In genomic region chr9:2745560-2746380, GRCh38 we compare ENCODE assay signal across 25 cellular contexts. TPM values are rescaled to one million over a fixed set of nuclear protein-coding genes. Genes with fewer than 3 reads are reported as not detected.
DNase-seq lines count a peak whose midpoint lies in the region; ATAC-seq, FAIRE-seq and TF ChIP-seq lines count a peak whose summit lies in the region.
"Had no signal": no experiment of that assay in that cellular context is flagged by ENCODE, and none has a peak within 500 bp of the region (broad histone marks: within the 10 kb centered on the region; RNA-seq: fewer than 3 reads in every experiment).

No MANE protein-coding gene starts in this region.

- FAIRE-seq in bronchial epithelial cell (lab: Jason Lieb, UNC), result peak; percentile 70
- FAIRE-seq in small intestine (lab: Jason Lieb, UNC), result no peak
- FAIRE-seq: G401.6, GM19239 had no signal

- H3K79me2 ChIP-seq in GM23338 (replicated peaks; ENCODE audit: insufficient read depth) (no peaks in the 10 kb centered on the region), MM.1S (ENCODE audit: low read length) (no peaks in the 10 kb centered on the region)

- H3K9me2 ChIP-seq in GM23338 (ENCODE audit: insufficient read depth) (peaks cover 8% of the 10 kb centered on the region; the same call in 1 of the 2 replicates), MM.1S (replicated peaks; ENCODE audit: insufficient read depth, low read length) (no peaks in the 10 kb centered on the region)

- H3K4me3 Mint-ChIP-seq in GM23338, result no peak overlapping the region
- no peak overlapping the region for H3K4me3 Mint-ChIP-seq in nephron
- H3K4me3 Mint-ChIP-seq: activated CD4-positive, alpha-beta memory T cell treated with anti-CD3 and anti-CD28 coated beads, Interleukin-2, amount 10 ng/mL, durations not matched to agents 7 days and 5 days; naive thymus-derived CD4-positive, alpha-beta T cell had no signal

- DNase-seq in GM23338 (ENCODE audit: low spot score), result no peak
- peak; percentile 60 for DNase-seq in NT2/D1 (ENCODE audit: low read depth, low spot score)
- peak; percentile 32 for DNase-seq in bronchial epithelial cell (ENCODE audit: low read depth)
- DNase-seq in NCI-H226, result no peak
- DNase-seq in MM.1S, result no peak
- no peak for DNase-seq in NCI-H2029 treated with DMSO at 0.1 percent for 48 hours (lab: John Stamatoyannopoulos, UW)
- no peak for DNase-seq in small intestine
- DNase-seq: activated CD4-positive, alpha-beta memory T cell treated with anti-CD3 and anti-CD28 coated beads, Interleukin-2, amount 10 ng/mL, durations not matched to agents 7 days and 5 days; adrenal gland; effector memory CD4-positive, alpha-beta T cell; lower lobe of right lung; naive thymus-derived CD4-positive, alpha-beta T cell; NCI-H1092; NCI-H526 treated with DMSO at 0.1 percent for 48 hours; PC-9; stimulated activated CD4-positive, alpha-beta T cell treated with anti-CD3 and anti-CD28 coated beads, Interleukin-4, amount 100 ng/mL, for 24 hours; substantia nigra had no signal

- H3K9me3 ChIP-seq in NT2/D1 (ENCODE audit: insufficient read depth, low read length) (peaks cover 14% of the 10 kb centered on the region), MM.1S (replicated peaks; ENCODE audit: insufficient read depth, low read length) (no peaks in the 10 kb centered on the region), small intestine (ENCODE audit: control insufficient read depth, low read depth) (no peaks in the 10 kb centered on the region)
- H3K9me3 ChIP-seq: adrenal gland, lower lobe of right lung had no signal

- H3K27me3 Mint-ChIP-seq in GM23338 (ENCODE audit: insufficient read depth, low read depth, poor library complexity) (no peaks in the 10 kb centered on the region), nephron (ENCODE audit: low read depth) (no peaks in the 10 kb centered on the region)
- H3K27me3 Mint-ChIP-seq: activated CD4-positive, alpha-beta memory T cell treated with anti-CD3 and anti-CD28 coated beads, Interleukin-2, amount 10 ng/mL, durations not matched to agents 7 days and 5 days; naive thymus-derived CD4-positive, alpha-beta T cell had no signal

- H3K36me3 ChIP-seq in GM23338 (ENCODE audit: insufficient read depth) (peaks cover 4% of the 10 kb centered on the region), NT2/D1 (ENCODE audit: insufficient read depth, insufficient read length, low read length) (peaks cover 15% of the 10 kb centered on the region), bronchial epithelial cell (ENCODE audit: control insufficient read depth, insufficient read depth, low read length) (no peaks in the 10 kb centered on the region), MM.1S (replicated peaks; ENCODE audit: insufficient read depth, low read length) (no peaks in the 10 kb centered on the region), small intestine (ENCODE audit: control insufficient read depth in 2 of 2, insufficient read depth in 2 of 2, low read length in 2 of 2) (peaks cover 0 to 3% of the 10 kb centered on the region in 2 donors)
- H3K36me3 ChIP-seq: adrenal gland, lower lobe of right lung had no signal

- no peaks in the 10 kb centered on the region for H3K4me1 ChIP-seq in GM23338 (ENCODE audit: insufficient read depth)
- peaks cover 2% of the 10 kb centered on the region for H3K4me1 ChIP-seq in NT2/D1 (ENCODE audit: insufficient read depth, insufficient read length)
- no peaks in the 10 kb centered on the region for H3K4me1 ChIP-seq in MM.1S (ENCODE audit: low read length)
- no peaks in the 10 kb centered on the region for H3K4me1 ChIP-seq in small intestine (ENCODE audit: control insufficient read depth in 2 of 2, insufficient read depth in 1 of 2, low read depth in 1 of 2, low read length in 1 of 2)
- H3K4me1 ChIP-seq: adrenal gland, lower lobe of right lung had no signal

- ATAC-seq in GM23338, result peak; percentile 44; the same call in 2 of the 3 replicates
- ATAC-seq: HCT116; lower lobe of right lung; naive thymus-derived CD4-positive, alpha-beta T cell had no signal

- no peak overlapping the region for H2AFZ ChIP-seq in GM23338
- H2AFZ ChIP-seq in MM.1S (ENCODE audit: low read length), result no peak overlapping the region
- H2AFZ ChIP-seq: PC-9 had no signal

- 84 to 90% (median 87%) methylated on average over 9 of the region's 9 CpGs for WGBS in small intestine, 3 donors

- H4K20me1 ChIP-seq in GM23338 (replicated peaks; ENCODE audit: insufficient read depth) (0 out of 2 replicates have a peak, but pooled peaks cover 3% of the 10 kb centered on the region), MM.1S (ENCODE audit: insufficient read depth, low read length) (no peaks in the 10 kb centered on the region)

- H3K27me3 ChIP-seq in GM23338 (ENCODE audit: insufficient read depth) (no peaks in the 10 kb centered on the region), NT2/D1 (ENCODE audit: insufficient read depth, insufficient read length) (no peaks in the 10 kb centered on the region), bronchial epithelial cell (ENCODE audit: control insufficient read depth, insufficient read depth, low read length) (no peaks in the 10 kb centered on the region), MM.1S (replicated peaks; ENCODE audit: insufficient read depth, low read length) (no peaks in the 10 kb centered on the region), small intestine (ENCODE audit: control insufficient read depth in 2 of 2, insufficient read depth in 2 of 2, low read length in 2 of 2) (no peaks in the 10 kb centered on the region)
- H3K27me3 ChIP-seq: adrenal gland had no signal

- TF ChIP-seq CTCF in GM23338 (conservative IDR thresholded peaks at IDR 0.05; ENCODE audit: low read depth in 2 of 2), result no peak
- no peak for TF ChIP-seq CTCF in bronchial epithelial cell (IDR thresholded peaks at IDR 0.05; ENCODE audit: insufficient read depth, low read length, severe bottlenecking)
- no peak for TF ChIP-seq CTCF in nephron (IDR thresholded peaks at IDR 0.05; ENCODE audit: unreplicated experiment in 3 of 3)
- TF ChIP-seq CTCF in MM.1S (IDR thresholded peaks at IDR 0.05; ENCODE audit: low read length), result no peak

- H3K27ac Mint-ChIP-seq in GM23338 (no peak overlapping the region; the same call in 1 of the 2 replicates), nephron (peak overlapping the region in 2 of 3 experiments; percentile 43 to 49)
- H3K27ac Mint-ChIP-seq: activated CD4-positive, alpha-beta memory T cell treated with anti-CD3 and anti-CD28 coated beads, Interleukin-2, amount 10 ng/mL, durations not matched to agents 7 days and 5 days; progenitor cell of endocrine pancreas had no signal

- no peak overlapping the region for H3K27ac ChIP-seq in GM23338 (ENCODE audit: low read depth)
- no peak overlapping the region for H3K27ac ChIP-seq in MM.1S (ENCODE audit: low read length)
- H3K27ac ChIP-seq in small intestine (ENCODE audit: low read depth in 1 of 2, low read length in 1 of 2), result no peak overlapping the region
- H3K27ac ChIP-seq: adrenal gland, lower lobe of right lung, PC-9, skin epidermis, VCaP had no signal

- H3K36me3 Mint-ChIP-seq in GM23338 (ENCODE audit: low read depth), result peaks cover 13% of the 10 kb centered on the region
- H3K36me3 Mint-ChIP-seq in nephron (ENCODE audit: low read depth), result peaks cover 39% of the 10 kb centered on the region

- no peak overlapping the region for H3K9ac ChIP-seq in NT2/D1 (ENCODE audit: insufficient read length, low read depth)
- H3K9ac ChIP-seq in MM.1S (ENCODE audit: low read length), result no peak overlapping the region

- H3K4me1 Mint-ChIP-seq in GM23338 (peaks cover 10% of the 10 kb centered on the region), nephron (peaks cover 9% of the 10 kb centered on the region)

- H3K9me3 Mint-ChIP-seq in GM23338, result no peaks in the 10 kb centered on the region
- H3K9me3 Mint-ChIP-seq in nephron, result peaks cover 4% of the 10 kb centered on the region
- H3K9me3 Mint-ChIP-seq: activated CD4-positive, alpha-beta memory T cell treated with anti-CD3 and anti-CD28 coated beads, Interleukin-2, amount 10 ng/mL, durations not matched to agents 7 days and 5 days had no signal

- H3K4me2 ChIP-seq in GM23338 (no peak overlapping the region), MM.1S (ENCODE audit: low read depth, low read length) (no peak overlapping the region)
- H3K4me2 ChIP-seq: PC-9 had no signal

- no peaks in the 10 kb centered on the region for H3F3A ChIP-seq in GM23338 (replicated peaks; ENCODE audit: low read depth)
- H3F3A ChIP-seq in MM.1S (ENCODE audit: insufficient read depth, low read length), result no peaks in the 10 kb centered on the region

- no peak overlapping the region for H3K4me3 ChIP-seq in GM23338
- H3K4me3 ChIP-seq in NT2/D1 (ENCODE audit: insufficient read length, low read depth), result no peak overlapping the region
- H3K4me3 ChIP-seq in bronchial epithelial cell (ENCODE audit: low read depth, low read length), result no peak overlapping the region
- no peak overlapping the region for H3K4me3 ChIP-seq in MM.1S (ENCODE audit: low read length)
- H3K4me3 ChIP-seq in small intestine (ENCODE audit: low read depth in 1 of 2, low read length in 2 of 2), result no peak overlapping the region
- H3K4me3 ChIP-seq: adrenal gland, lower lobe of right lung, PC-9, skin epidermis had no signal

TF ChIP-seq in GM23338, 12 proteins besides CTCF, POLR2A, EP300 and RAD21 (continues in another document):
- TF ChIP-seq, protein P1, sequence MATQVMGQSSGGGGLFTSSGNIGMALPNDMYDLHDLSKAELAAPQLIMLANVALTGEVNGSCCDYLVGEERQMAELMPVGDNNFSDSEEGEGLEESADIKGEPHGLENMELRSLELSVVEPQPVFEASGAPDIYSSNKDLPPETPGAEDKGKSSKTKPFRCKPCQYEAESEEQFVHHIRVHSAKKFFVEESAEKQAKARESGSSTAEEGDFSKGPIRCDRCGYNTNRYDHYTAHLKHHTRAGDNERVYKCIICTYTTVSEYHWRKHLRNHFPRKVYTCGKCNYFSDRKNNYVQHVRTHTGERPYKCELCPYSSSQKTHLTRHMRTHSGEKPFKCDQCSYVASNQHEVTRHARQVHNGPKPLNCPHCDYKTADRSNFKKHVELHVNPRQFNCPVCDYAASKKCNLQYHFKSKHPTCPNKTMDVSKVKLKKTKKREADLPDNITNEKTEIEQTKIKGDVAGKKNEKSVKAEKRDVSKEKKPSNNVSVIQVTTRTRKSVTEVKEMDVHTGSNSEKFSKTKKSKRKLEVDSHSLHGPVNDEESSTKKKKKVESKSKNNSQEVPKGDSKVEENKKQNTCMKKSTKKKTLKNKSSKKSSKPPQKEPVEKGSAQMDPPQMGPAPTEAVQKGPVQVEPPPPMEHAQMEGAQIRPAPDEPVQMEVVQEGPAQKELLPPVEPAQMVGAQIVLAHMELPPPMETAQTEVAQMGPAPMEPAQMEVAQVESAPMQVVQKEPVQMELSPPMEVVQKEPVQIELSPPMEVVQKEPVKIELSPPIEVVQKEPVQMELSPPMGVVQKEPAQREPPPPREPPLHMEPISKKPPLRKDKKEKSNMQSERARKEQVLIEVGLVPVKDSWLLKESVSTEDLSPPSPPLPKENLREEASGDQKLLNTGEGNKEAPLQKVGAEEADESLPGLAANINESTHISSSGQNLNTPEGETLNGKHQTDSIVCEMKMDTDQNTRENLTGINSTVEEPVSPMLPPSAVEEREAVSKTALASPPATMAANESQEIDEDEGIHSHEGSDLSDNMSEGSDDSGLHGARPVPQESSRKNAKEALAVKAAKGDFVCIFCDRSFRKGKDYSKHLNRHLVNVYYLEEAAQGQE (IDR thresholded peaks at IDR 0.05; ENCODE audit: unreplicated experiment), result no peak

RNA-seq across cellular contexts. Expression of gene KCNV2, which starts 28.5 kb away (rescaled TPM):
- total RNA-seq in GM23338 (2014; rRNA removed; shearing (Covaris generic)), result not detected in 2 replicates
- polyA plus RNA-seq in GM23338 (2016; fragmentation: Nextera tagmentation; extraction: Ambion mirVana) (0.38 and 0.60 TPM in 2 replicates), small intestine (not detected)
- not detected in 2 replicates for total RNA-seq in bronchial epithelial cell
- total RNA-seq: activated CD4-positive, alpha-beta memory T cell treated with anti-CD3 and anti-CD28 coated beads, Interleukin-2, amount 10 ng/mL, durations not matched to agents 7 days and 5 days; adrenal gland; fibroblast of lung; lower lobe of right lung; naive thymus-derived CD4-positive, alpha-beta T cell; PC-9; progenitor cell of endocrine pancreas had no signal
- polyA plus RNA-seq: adrenal gland; fibroblast of lung; naive thymus-derived CD4-positive, alpha-beta T cell had no signal

Comparison
In these comparisons a context has a peak if more than half of its experiments do, and no peak if none do; other contexts are left out.
1. DNase-seq: peak in NT2/D1 (single experiment) and bronchial epithelial cell (single experiment); none in GM23338 (single experiment), NCI-H226 (single experiment), MM.1S (single experiment), NCI-H2029 treated with DMSO at 0.1 percent for 48 hours (single experiment) and small intestine (single experiment).